In genomic region chr9:114503522-114504340, GRCh38 we compare ENCODE assay signal across 8 cellular contexts. TPM values are rescaled to one million over a fixed set of nuclear protein-coding genes. Genes with fewer than 3 reads are reported as not detected.
A peak's percentile ranks its signal among the peaks of the same experiment; 100 is the strongest.
DNase-seq lines count a peak whose midpoint lies in the region; ATAC-seq and TF ChIP-seq lines count a peak whose summit lies in the region.

No MANE protein-coding gene starts in this region.

- 67 to 76% (median 69%) methylated on average over 18 of the region's 18 CpGs for WGBS in psoas muscle, 3 donors

- H3K4me1 ChIP-seq in DOHH2 (ENCODE audit: control insufficient read depth, low read length) (peaks cover 23% of the 10 kb centered on the region), PC-3 (ENCODE audit: insufficient read depth, low read length) (peaks cover 22% of the 10 kb centered on the region), psoas muscle (no peaks in the 10 kb centered on the region)

- H3K36me3 ChIP-seq in DOHH2 (ENCODE audit: control insufficient read depth, low read length), result no peaks in the 10 kb centered on the region
- H3K36me3 ChIP-seq in PC-3 (ENCODE audit: low read depth, low read length), result no peaks in the 10 kb centered on the region
- H3K36me3 ChIP-seq in psoas muscle (ENCODE audit: insufficient read depth in 1 of 2, low read depth in 1 of 2), result no peaks in the 10 kb centered on the region

- H3K27me3 Mint-ChIP-seq in endothelial cell (ENCODE audit: unreplicated experiment), result peaks cover 20% of the 10 kb centered on the region

- 0 out of 2 replicates have a peak overlapping the region, but pooled peaks have one; percentile 3 for H3K4me2 ChIP-seq in DOHH2 (ENCODE audit: low read length)
- H3K4me2 ChIP-seq in PC-3 (ENCODE audit: low read length), result peak overlapping the region; percentile 100

- H3K4me1 Mint-ChIP-seq in endothelial cell (ENCODE audit: unreplicated experiment), result no peaks in the 10 kb centered on the region

- H3K27ac ChIP-seq in DOHH2 (ENCODE audit: low read depth, low read length), result no peak overlapping the region
- H3K27ac ChIP-seq in PC-3 (ENCODE audit: low read length), result peak overlapping the region; percentile 16
- H3K27ac ChIP-seq in psoas muscle, result no peak overlapping the region

- no peaks in the 10 kb centered on the region for H3K9me3 ChIP-seq in DOHH2 (ENCODE audit: control insufficient read depth, insufficient read depth, low read length)
- H3K9me3 ChIP-seq in PC-3 (ENCODE audit: low read length), result no peaks in the 10 kb centered on the region
- H3K9me3 ChIP-seq in psoas muscle, result no peaks in the 10 kb centered on the region

- intact Hi-C loops in PC-3 (cut with micrococcal nuclease), result loop anchor here (1.0 to 5.0 kb wide), 3 partner anchors 69 to 149 kb away; partner anchors contain the start of gene ATP6V1G1
- intact Hi-C loops in psoas muscle (cut with DNase I), result no loop called here

- H3K27me3 ChIP-seq in DOHH2 (ENCODE audit: control insufficient read depth, low read length) (peaks cover 58% of the 10 kb centered on the region), PC-3 (ENCODE audit: low read length) (no peaks in the 10 kb centered on the region), psoas muscle (ENCODE audit: insufficient read depth in 3 of 3, low read length in 2 of 3) (peaks cover 0 to 82% (median 17%) of the 10 kb centered on the region in 3 donors)

- H3K4me3 ChIP-seq in DOHH2 (ENCODE audit: low read length) (no peak overlapping the region), PC-3 (ENCODE audit: low read length) (peak overlapping the region; percentile 90), psoas muscle (peak overlapping the region; percentile 69)

- H2AFZ ChIP-seq in PC-3 (ENCODE audit: low read length), result peak overlapping the region; percentile 46; the same call in 1 of the 2 replicates

- POLR2A ChIA-PET in PC-3 (lab: Charles Lee; ENCODE audit: unreplicated experiment), result interaction anchor here (0.6 to 1.5 kb wide), 2 partner anchors 26 to 84 kb away, joined by 14 to 20 read pairs; partner anchors contain the start of gene ATP6V1G1

- CTCF ChIA-PET in PC-3 (lab: Charles Lee), result interaction anchor here (0.6 to 1.5 kb wide), 6 partner anchors 63 to 161 kb away, joined by 3 to 14 read pairs (median 6); partner anchors contain the start of gene ATP6V1G1

- no TSS peak for BruUV-seq in PC-3 (replicated peaks; lab: Mats Ljungman, UMichigan)

- TF ChIP-seq CTCF in DOHH2 (IDR thresholded peaks at IDR 0.05; ENCODE audit: low read depth, low read length, poor library complexity, severe bottlenecking) (no peak), PC-3 (conservative IDR thresholded peaks at IDR 0.05; ENCODE audit: low read depth, low read length) (no peak), endothelial cell (IDR thresholded peaks at IDR 0.05; ENCODE audit: unreplicated experiment) (no peak), psoas muscle (IDR thresholded peaks at IDR 0.05) (no peak)

- H4K20me1 ChIP-seq in DOHH2 (ENCODE audit: control insufficient read depth, insufficient read depth, low read depth, low read length), result no peaks in the 10 kb centered on the region
- no peaks in the 10 kb centered on the region; the same call in 1 of the 2 replicates for H4K20me1 ChIP-seq in PC-3 (ENCODE audit: low read length)

- H3K79me2 ChIP-seq in DOHH2 (ENCODE audit: control insufficient read depth, low read length), result no peaks in the 10 kb centered on the region
- H3K79me2 ChIP-seq in PC-3 (ENCODE audit: low read length), result peaks cover 61% of the 10 kb centered on the region

- peak overlapping the region; percentile 69 for H3K4me3 Mint-ChIP-seq in endothelial cell (ENCODE audit: unreplicated experiment)

- H3K9me3 Mint-ChIP-seq in endothelial cell (ENCODE audit: unreplicated experiment), result no peaks in the 10 kb centered on the region

- H3K9me2 ChIP-seq in DOHH2 (replicated peaks; ENCODE audit: control insufficient read depth, low read length), result no peaks in the 10 kb centered on the region
- no peaks in the 10 kb centered on the region for H3K9me2 ChIP-seq in PC-3 (replicated peaks; ENCODE audit: low read length)

- peak overlapping the region; percentile 36 for H3K27ac Mint-ChIP-seq in endothelial cell (ENCODE audit: unreplicated experiment)

- H3K36me3 Mint-ChIP-seq in endothelial cell (ENCODE audit: low read depth, unreplicated experiment), result peaks cover 5% of the 10 kb centered on the region

- DNase-seq in PC-3 (peak; percentile 15), endothelial cell (ENCODE audit: low spot score) (no peak), psoas muscle (no peak), NCI-H187 treated with DMSO at 0.1 percent for 48 hours (lab: John Stamatoyannopoulos, UW) (no peak), AG08395 (ENCODE audit: low spot score) (no peak), HCEC 1CT (no peak)

- peak overlapping the region; percentile 84 for H3K9ac ChIP-seq in PC-3 (ENCODE audit: low read length)

- H3F3A ChIP-seq in DOHH2 (ENCODE audit: control insufficient read depth, insufficient read depth), result peaks cover 6% of the 10 kb centered on the region; the same call in 1 of the 2 replicates
- H3F3A ChIP-seq in PC-3 (ENCODE audit: low read length, unreplicated experiment), result no peaks in the 10 kb centered on the region

- ATAC-seq in PC-3 (no peak), psoas muscle (no peak), GM21447 (IDR thresholded peaks at IDR 0.05; ENCODE audit: unreplicated experiment) (no peak)

RNA-seq across cellular contexts. Expression of gene WHRN, which starts 1.5 kb away (rescaled TPM):
- total RNA-seq in PC-3 (2014; rRNA removed) (10.5 and 15.3 TPM in 2 replicates), endothelial cell (ENCODE audit: unreplicated experiment) (4.1 TPM), psoas muscle (under 1 TPM; 0.15 to 0.62 (median 0.21) TPM)
- under 1 TPM; 0.07 to 0.31 (median 0.12) TPM for polyA plus RNA-seq in psoas muscle
